Comparison of ENCODE assay signal across 12 cellular contexts in the genomic region with DNA sequence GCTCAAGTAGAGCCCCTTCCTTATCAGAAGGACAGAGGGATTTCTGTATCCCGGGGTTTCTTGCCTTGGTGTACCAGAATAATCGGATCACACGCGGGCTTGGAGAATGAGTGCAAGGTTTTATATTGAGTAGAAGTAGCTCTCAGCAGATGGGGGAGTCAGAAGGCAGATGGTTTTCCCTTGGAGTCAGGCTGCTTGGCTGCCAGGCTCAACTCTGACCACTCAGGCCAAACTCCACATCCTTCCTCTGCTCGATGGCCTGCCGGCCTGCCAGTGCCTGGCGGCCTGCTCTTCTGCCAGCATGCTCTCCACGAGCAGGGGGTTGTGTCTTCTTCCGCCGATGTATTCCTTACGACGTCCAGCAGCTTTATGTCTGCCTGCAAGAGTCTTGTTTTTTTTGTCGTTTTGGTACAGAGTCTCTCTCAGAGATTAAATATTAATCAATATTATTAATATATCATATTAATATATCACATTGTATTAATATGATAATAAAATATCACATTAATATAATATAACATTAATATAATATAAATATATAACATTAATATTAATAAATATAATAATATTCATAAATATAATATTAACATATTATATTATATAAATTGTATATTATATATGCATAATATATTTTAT.
"Had no signal": no experiment of that assay in that cellular context is flagged by ENCODE, and none has a peak within 500 bp of the region (broad histone marks: within the 10 kb centered on the region; RNA-seq: fewer than 3 reads in every experiment).

No MANE protein-coding gene starts in this region.

- H3K9me3 ChIP-seq: ascending aorta, esophagus squamous epithelium, upper lobe of right lung had no signal

- ATAC-seq: left colon, upper lobe of right lung had no signal

- H3K36me3 ChIP-seq: ascending aorta, esophagus squamous epithelium, upper lobe of right lung had no signal

- H3K27ac ChIP-seq: ascending aorta, esophagus squamous epithelium, upper lobe of right lung had no signal

- H3K4me1 ChIP-seq: ascending aorta, upper lobe of right lung had no signal

- H3K27me3 ChIP-seq: ascending aorta, upper lobe of right lung had no signal

- DNase-seq: activated CD4-positive, alpha-beta T cell treated with anti-CD3 and anti-CD28 coated beads, Interleukin-2, amount 50 U/mL, for 1 hour; activated effector memory CD4-positive, alpha-beta T cell treated with anti-CD3 and anti-CD28 coated beads, Interleukin-2, amount 50 U/mL, for 16 hours; activated naive CD4-positive, alpha-beta T cell treated with anti-CD3 and anti-CD28 coated beads, Interleukin-2, amount 50 U/mL, for 16 hours; activated T-cell treated with anti-CD3 and anti-CD28 coated beads, Interleukin-2, amount 50 U/mL, for 72 hours; cortex of kidney; esophagus squamous epithelium; left colon; occipital lobe; stimulated activated CD8-positive, alpha-beta memory T cell treated with anti-CD3 and anti-CD28 coated beads, Interleukin-4, amount 100 ng/mL, for 48 hours; stimulated activated naive CD4-positive, alpha-beta T cell; upper lobe of right lung had no signal

- H3K4me3 ChIP-seq: ascending aorta, esophagus squamous epithelium, upper lobe of right lung had no signal
